Comparison of ENCODE assay signal across 7 cellular contexts in genomic region chr18:59477849-59478248, GRCh38.
"Had no signal": no experiment of that assay in that cellular context is flagged by ENCODE, and none has a peak within 500 bp of the region (broad histone marks: within the 10 kb centered on the region; RNA-seq: fewer than 3 reads in every experiment).

No MANE protein-coding gene starts in this region.

- H3K9ac ChIP-seq: KMS-11 had no signal

- DNase-seq: KBM-7, KG1 had no signal

- ATAC-seq: HepG2 had no signal

- H3K27ac Mint-ChIP-seq: IgD-negative memory B cell had no signal

- H3K36me3 Mint-ChIP-seq: IgD-negative memory B cell had no signal

- H3K4me3 Mint-ChIP-seq: IgD-negative memory B cell had no signal

- FAIRE-seq: HepG2, HTR-8/SVneo had no signal

- H3K27ac ChIP-seq: HL-60, KMS-11 had no signal

- H3K4me1 Mint-ChIP-seq: IgD-negative memory B cell had no signal

- H3K4me2 ChIP-seq: KMS-11 had no signal
